Comparison of ENCODE assay signal across 8 cellular contexts in the genomic region with DNA sequence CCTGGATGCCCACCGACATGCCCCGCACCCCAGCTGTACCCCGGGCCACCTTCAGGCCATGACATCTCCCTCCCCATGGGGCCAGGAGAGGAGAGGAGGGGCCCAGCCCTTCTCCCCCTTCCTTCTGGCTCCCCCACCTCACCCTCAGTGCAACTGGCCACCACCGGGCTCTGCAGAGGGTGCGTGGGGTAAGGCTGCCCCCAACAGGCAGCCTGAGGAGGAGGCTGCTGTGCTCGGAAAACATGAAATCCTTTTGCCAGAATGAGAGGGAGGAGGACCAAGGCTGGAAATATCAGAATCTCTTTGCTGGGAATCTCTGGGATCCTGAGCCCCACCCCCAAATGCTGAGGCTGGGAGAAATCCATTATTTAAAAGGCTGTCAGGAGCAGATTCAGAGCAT.
DNase-seq lines count a peak whose midpoint lies in the region; ATAC-seq, FAIRE-seq and TF ChIP-seq lines count a peak whose summit lies in the region.

No MANE protein-coding gene starts in this region.

- H4K20me1 ChIP-seq in OCI-LY3 (ENCODE audit: insufficient read depth, low read length) = no peaks in the 10 kb centered on the region

- no peak overlapping the region for H3K4me3 Mint-ChIP-seq in activated T-helper 1 cell treated with anti-CD3 and anti-CD28 coated beads, Interleukin-12 subunit alpha, Interleukin-12 subunit beta, Interleukin-2, Interleukin-4 antibody, amounts not matched to agents 30 ng/mL and 10 ng/mL and 1 ng/mL, durations not matched to agents 14 hours and 24 hours and 36 hours

- no peaks in the 10 kb centered on the region for H3K4me1 Mint-ChIP-seq in activated T-helper 1 cell treated with anti-CD3 and anti-CD28 coated beads, Interleukin-12 subunit alpha, Interleukin-12 subunit beta, Interleukin-2, Interleukin-4 antibody, amounts not matched to agents 30 ng/mL and 10 ng/mL and 1 ng/mL, durations not matched to agents 14 hours and 24 hours and 36 hours (ENCODE audit: low read depth)

- POLR2A ChIA-PET in BJ (lab: Charles Lee) = no interaction called here

- H3K27me3 ChIP-seq in BJ (ENCODE audit: control insufficient read depth, insufficient read depth, low read length) (0 out of 2 replicates have a peak, but pooled peaks cover 2% of the 10 kb centered on the region), OCI-LY3 (ENCODE audit: low read depth, low read length) (peaks cover 57% of the 10 kb centered on the region)

- ATAC-seq in esophagus mucosa = peak; percentile 25
- ATAC-seq in HG02623 (IDR thresholded peaks at IDR 0.05; ENCODE audit: unreplicated experiment) = no peak
- ATAC-seq in HG02678 (IDR thresholded peaks at IDR 0.05; ENCODE audit: unreplicated experiment) = no peak

- no peak for FAIRE-seq in GM12891 (lab: Jason Lieb, UNC)

- no peak overlapping the region for H3K4me2 ChIP-seq in OCI-LY3 (ENCODE audit: low read length)

- no peaks in the 10 kb centered on the region for H3K36me3 Mint-ChIP-seq in activated T-helper 1 cell treated with anti-CD3 and anti-CD28 coated beads, Interleukin-12 subunit alpha, Interleukin-12 subunit beta, Interleukin-2, Interleukin-4 antibody, amounts not matched to agents 30 ng/mL and 10 ng/mL and 1 ng/mL, durations not matched to agents 14 hours and 24 hours and 36 hours (ENCODE audit: low read depth)

- no peak overlapping the region for H3K27ac ChIP-seq in OCI-LY3 (ENCODE audit: low read length)

- CTCF ChIA-PET in BJ (lab: Yijun Ruan, JAX) = no interaction called here

- H3K4me1 ChIP-seq in OCI-LY3 (ENCODE audit: low read length) = no peaks in the 10 kb centered on the region

- H3K9ac ChIP-seq in OCI-LY3 (ENCODE audit: low read length) = no peak overlapping the region

- TF ChIP-seq CTCF in BJ (IDR thresholded peaks at IDR 0.05; ENCODE audit: insufficient read depth, low read depth, low read length) (peak; percentile 43), OCI-LY3 (IDR thresholded peaks at IDR 0.05; ENCODE audit: low read depth, low read length) (peak; percentile 56)

- peaks cover 15% of the 10 kb centered on the region for H3K27me3 Mint-ChIP-seq in activated T-helper 1 cell treated with anti-CD3 and anti-CD28 coated beads, Interleukin-12 subunit alpha, Interleukin-12 subunit beta, Interleukin-2, Interleukin-4 antibody, amounts not matched to agents 30 ng/mL and 10 ng/mL and 1 ng/mL, durations not matched to agents 14 hours and 24 hours and 36 hours (ENCODE audit: insufficient read depth)

- no peak overlapping the region for H3K27ac Mint-ChIP-seq in activated T-helper 1 cell treated with anti-CD3 and anti-CD28 coated beads, Interleukin-12 subunit alpha, Interleukin-12 subunit beta, Interleukin-2, Interleukin-4 antibody, amounts not matched to agents 30 ng/mL and 10 ng/mL and 1 ng/mL, durations not matched to agents 14 hours and 24 hours and 36 hours

- H3K9me3 ChIP-seq in OCI-LY3 (ENCODE audit: insufficient read depth, low read length) = no peaks in the 10 kb centered on the region

- H3K4me3 ChIP-seq in BJ (ENCODE audit: low read depth, low read length) (no peak overlapping the region), OCI-LY3 (ENCODE audit: low read length) (no peak overlapping the region)

- intact Hi-C loops in activated T-helper 1 cell treated with anti-CD3 and anti-CD28 coated beads, Interleukin-12 subunit alpha, Interleukin-12 subunit beta, Interleukin-2, Interleukin-4 antibody, amounts not matched to agents 30 ng/mL and 10 ng/mL and 1 ng/mL, durations not matched to agents 14 hours and 24 hours and 36 hours (cut with micrococcal nuclease) = no loop called here

- H3K9me3 Mint-ChIP-seq in activated T-helper 1 cell treated with anti-CD3 and anti-CD28 coated beads, Interleukin-12 subunit alpha, Interleukin-12 subunit beta, Interleukin-2, Interleukin-4 antibody, amounts not matched to agents 30 ng/mL and 10 ng/mL and 1 ng/mL, durations not matched to agents 14 hours and 24 hours and 36 hours = no peaks in the 10 kb centered on the region

- H3K36me3 ChIP-seq in BJ (ENCODE audit: control insufficient read depth, insufficient read depth, low read length) (no peaks in the 10 kb centered on the region), OCI-LY3 (replicated peaks; ENCODE audit: low read depth, low read length) (no peaks in the 10 kb centered on the region)

- no peak for TF ChIP-seq POLR2A in GM12891 (IDR thresholded peaks at IDR 0.05; ENCODE audit: low read depth, low read length)

- DNase-seq in BJ (ENCODE audit: low read depth) (no peak), GM12891 (ENCODE audit: insufficient read length, low spot score) (peak; percentile 37), activated gamma-delta T cell treated with Interleukin-2 at 50 U/mL for 16 hours (no peak)
- DNase-seq in activated T-helper 1 cell treated with anti-CD3 and anti-CD28 coated beads, Interleukin-12 subunit alpha, Interleukin-12 subunit beta, Interleukin-2, Interleukin-4 antibody, amounts not matched to agents 30 ng/mL and 10 ng/mL and 1 ng/mL, durations not matched to agents 14 hours and 24 hours and 36 hours (ENCODE audit: low spot score) = no peak

- H3K79me2 ChIP-seq in OCI-LY3 (ENCODE audit: low read length) = no peaks in the 10 kb centered on the region

- H2AFZ ChIP-seq in OCI-LY3 (ENCODE audit: low read depth, low read length) = no peak overlapping the region

TF ChIP-seq in GM12891, 5 proteins besides CTCF, POLR2A, EP300 and RAD21:
- TF ChIP-seq TAF1 (IDR thresholded peaks at IDR 0.05; ENCODE audit: low read depth, low read length) (no peak), POU2F2 (IDR thresholded peaks at IDR 0.05; ENCODE audit: low read depth, low read length) (no peak), SPI1 (IDR thresholded peaks at IDR 0.05; ENCODE audit: low read depth, low read length) (no peak), POLR2AphosphoS5 (IDR thresholded peaks at IDR 0.05; ENCODE audit: low read depth, low read length) (no peak), PAX5 (IDR thresholded peaks at IDR 0.05; ENCODE audit: insufficient read depth, low read length, severe bottlenecking) (no peak)
TF ChIP-seq in GM12891: peak in this region for 0.
